Comparison of ENCODE assay signal across 1 cellular context in the genomic region with DNA sequence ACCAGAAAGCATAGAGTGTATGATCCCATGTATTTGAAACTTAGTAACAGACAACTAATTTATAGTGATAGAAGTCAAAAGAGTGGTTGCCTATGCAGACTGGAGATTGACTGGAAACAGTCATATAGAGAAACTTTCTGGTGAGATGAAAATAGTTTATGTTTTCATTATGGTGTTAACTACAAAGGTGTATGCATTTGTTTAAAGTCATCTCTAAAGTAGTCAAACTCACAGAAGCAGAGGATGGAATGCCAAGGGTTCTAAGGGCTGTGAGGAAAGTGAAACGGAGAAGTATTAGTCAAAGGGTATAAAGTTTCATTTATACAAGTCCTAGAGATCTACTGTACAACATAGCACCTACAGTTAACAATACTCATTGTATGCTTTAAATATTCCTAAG.
A peak's percentile ranks its signal among the peaks of the same experiment; 100 is the strongest.
TF ChIP-seq lines count a peak whose summit lies in the region.

No MANE protein-coding gene starts in this region.

TF ChIP-seq in GM12878, 131 proteins besides CTCF, POLR2A, EP300 and RAD21 (continued from another document):
- TF ChIP-seq ZNF592 (IDR thresholded peaks at IDR 0.05) (no peak), ZBTB40 (IDR thresholded peaks at IDR 0.05; ENCODE audit: borderline replicate concordance) (no peak), NFYA (IDR thresholded peaks at IDR 0.05; ENCODE audit: borderline replicate concordance, low read depth, low read length) (no peak), EZH2 (IDR thresholded peaks at IDR 0.05; ENCODE audit: borderline replicate concordance, control insufficient read depth, low read depth, low read length) (no peak), ATF2 (IDR thresholded peaks at IDR 0.05; ENCODE audit: low read length) (0 out of 2 replicates have a peak, but pooled peaks have one; percentile 48), TCF7 (IDR thresholded peaks at IDR 0.05; ENCODE audit: borderline replicate concordance) (peak; percentile 51; the same call in 1 of the 2 replicates), JUNB (IDR thresholded peaks at IDR 0.05) (peak; percentile 91), MEF2A (IDR thresholded peaks at IDR 0.05; ENCODE audit: insufficient read depth, low read depth, low read length) (peak; percentile 81), ZNF384 (IDR thresholded peaks at IDR 0.05; ENCODE audit: borderline replicate concordance, low read depth, low read length) (no peak), IRF4 (IDR thresholded peaks at IDR 0.05; ENCODE audit: low read depth, low read length) (peak; percentile 59; the same call in 1 of the 2 replicates), SREBF2 (IDR thresholded peaks at IDR 0.05; ENCODE audit: low read length) (no peak), CREB1 (IDR thresholded peaks at IDR 0.05; ENCODE audit: low read depth) (no peak), ETV6 (conservative IDR thresholded peaks at IDR 0.05 in 1 of 2, IDR thresholded peaks at IDR 0.05 in 1 of 2; ENCODE audit: borderline replicate concordance in 1 of 2, low read depth in 1 of 2) (peak in 1 of 2 experiments; percentile 59; a peak in 1 of 4 replicates), GABPA (IDR thresholded peaks at IDR 0.05; ENCODE audit: low read depth) (0 out of 2 replicates have a peak, but pooled peaks have one; percentile 25), FOXM1 (IDR thresholded peaks at IDR 0.05; ENCODE audit: low read depth, low read length) (peak; percentile 52; the same call in 1 of the 2 replicates), IKZF1 (conservative IDR thresholded peaks at IDR 0.05) (no peak), MAX (IDR thresholded peaks at IDR 0.05; ENCODE audit: low read depth, low read length) (no peak), RUNX3 (IDR thresholded peaks at IDR 0.05; ENCODE audit: low read length) (peak; percentile 74), NFIC (IDR thresholded peaks at IDR 0.05; ENCODE audit: low read depth, low read length) (peak; percentile 71), CREM (IDR thresholded peaks at IDR 0.05; ENCODE audit: low read depth) (no peak), IKZF2 (IDR thresholded peaks at IDR 0.05) (0 out of 4 replicates have a peak, but pooled peaks of 1 of the 2 experiments have one; percentile 38)
TF ChIP-seq in GM12878: peak in this region for 13.
